ENCODE assay signal across 8 cellular contexts in genomic region chr12:117063162-117063911, GRCh38. TPM values are rescaled to one million over a fixed set of nuclear protein-coding genes. Genes with fewer than 3 reads are reported as not detected.
DNase-seq lines count a peak whose midpoint lies in the region; ATAC-seq and TF ChIP-seq lines count a peak whose summit lies in the region.

No MANE protein-coding gene starts in this region.

- H3K27me3 ChIP-seq in left ventricle myocardium inferior (ENCODE audit: low read depth), result no peaks in the 10 kb centered on the region
- H3K27me3 ChIP-seq in thymus (ENCODE audit: control insufficient read depth, insufficient read depth), result no peaks in the 10 kb centered on the region
- no peaks in the 10 kb centered on the region for H3K27me3 ChIP-seq in adrenal gland

- H3K9me3 Mint-ChIP-seq in T-helper 2 cell treated with Interferon-gamma antibody and Interleukin-4, amounts not matched to agents 5 μg/mL and 100 μg/mL, for 36 hours, result no peaks in the 10 kb centered on the region

- peaks cover 2% of the 10 kb centered on the region for H3K36me3 Mint-ChIP-seq in T-helper 2 cell treated with Interferon-gamma antibody and Interleukin-4, amounts not matched to agents 5 μg/mL and 100 μg/mL, for 36 hours (ENCODE audit: low read depth)

- H3K27ac ChIP-seq in left ventricle myocardium inferior (replicated peaks) (peak overlapping the region; percentile 58), thymus (ENCODE audit: low read depth) (peak overlapping the region; percentile 71), adrenal gland (peak overlapping the region in 1 of 5 donors; percentile 37)

- H3K4me1 Mint-ChIP-seq in T-helper 2 cell treated with Interferon-gamma antibody and Interleukin-4, amounts not matched to agents 5 μg/mL and 100 μg/mL, for 36 hours (ENCODE audit: low read depth), result peaks cover 40% of the 10 kb centered on the region

- no peaks in the 10 kb centered on the region for H3K27me3 Mint-ChIP-seq in T-helper 2 cell treated with Interferon-gamma antibody and Interleukin-4, amounts not matched to agents 5 μg/mL and 100 μg/mL, for 36 hours (ENCODE audit: low read depth)

- H3K27ac Mint-ChIP-seq in T-helper 2 cell treated with Interferon-gamma antibody and Interleukin-4, amounts not matched to agents 5 μg/mL and 100 μg/mL, for 36 hours, result peak overlapping the region; percentile 95

- no peak for TF ChIP-seq POLR2A in adrenal gland (IDR thresholded peaks at IDR 0.05)

- peak overlapping the region; percentile 66 for H3K4me3 Mint-ChIP-seq in T-helper 2 cell treated with Interferon-gamma antibody and Interleukin-4, amounts not matched to agents 5 μg/mL and 100 μg/mL, for 36 hours

- peak; percentile 24 for DNase-seq in CD1c-positive myeloid dendritic cell (ENCODE audit: extremely low spot score)
- DNase-seq in T-helper 2 cell treated with Interferon-gamma antibody and Interleukin-4, amounts not matched to agents 5 μg/mL and 100 μg/mL, for 36 hours (ENCODE audit: low spot score), result peak; percentile 34
- no peak for DNase-seq in left ventricle myocardium inferior
- no peak for DNase-seq in SW 1271 (lab: John Stamatoyannopoulos, UW)
- DNase-seq in adrenal gland, result no peak

- H3K9me3 ChIP-seq in left ventricle myocardium inferior (replicated peaks) (no peaks in the 10 kb centered on the region), thymus (ENCODE audit: control insufficient read depth) (no peaks in the 10 kb centered on the region), adrenal gland (replicated peaks in 1 of 3) (no peaks in the 10 kb centered on the region)

- TF ChIP-seq CTCF in left ventricle myocardium inferior (IDR thresholded peaks at IDR 0.05; ENCODE audit: borderline replicate concordance) (no peak), adrenal gland (IDR thresholded peaks at IDR 0.05) (no peak)

- ATAC-seq in GM21619 (IDR thresholded peaks at IDR 0.05; ENCODE audit: unreplicated experiment) (peak; percentile 78), HG03025 (IDR thresholded peaks at IDR 0.05; ENCODE audit: low FRiP score, unreplicated experiment) (no peak)

- intact Hi-C loops in left ventricle myocardium inferior (cut with micrococcal nuclease), result no loop called here
- intact Hi-C loops in adrenal gland (cut with DNase I), result no loop called here

- 5% methylated on average over 16 of the region's 16 CpGs for WGBS in thymus
- WGBS in adrenal gland, 4 donors, result 69 to 88% (median 74%) methylated on average over 13 to 16 of the region's 16 CpGs

- peaks cover 65% of the 10 kb centered on the region for H3K4me1 ChIP-seq in left ventricle myocardium inferior
- peaks cover 19% of the 10 kb centered on the region for H3K4me1 ChIP-seq in thymus (ENCODE audit: control insufficient read depth, insufficient read depth, low read length)
- H3K4me1 ChIP-seq in adrenal gland (replicated peaks in 1 of 2), result peaks cover 11 to 27% of the 10 kb centered on the region in 2 donors

- H3K4me3 ChIP-seq in left ventricle myocardium inferior (no peak overlapping the region), thymus (ENCODE audit: low read length) (no peak overlapping the region), adrenal gland (no peak overlapping the region)

- H3K36me3 ChIP-seq in left ventricle myocardium inferior (no peaks in the 10 kb centered on the region), thymus (ENCODE audit: control insufficient read depth, insufficient read depth) (no peaks in the 10 kb centered on the region), adrenal gland (replicated peaks in 1 of 2) (no peaks in the 10 kb centered on the region)

RNA-seq across cellular contexts. Expression of gene TESC, which starts 35.9 kb away (rescaled TPM):
- 92.1 TPM for total RNA-seq in left ventricle myocardium inferior
- 7.7 TPM for polyA plus RNA-seq in thymus
- 100 to 1,000 TPM in 2 of 8 donors, 10 to 100 TPM in 6; 47.8 to 144 (median 82.9) TPM for total RNA-seq in adrenal gland
- 10 to 100 TPM; 34.3 to 73.2 (median 45.4) TPM for polyA plus RNA-seq in adrenal gland

Comparison
In these comparisons a context has a peak if more than half of its experiments do, and no peak if none do; other contexts are left out.
1. DNase-seq: peak in CD1c-positive myeloid dendritic cell (single experiment) and T-helper 2 cell treated with Interferon-gamma antibody and Interleukin-4, amounts not matched to agents 5 μg/mL and 100 μg/mL, for 36 hours (single experiment); none in left ventricle myocardium inferior (single experiment), SW 1271 (0 of 2) and adrenal gland (0 of 7).